In the genomic region with DNA sequence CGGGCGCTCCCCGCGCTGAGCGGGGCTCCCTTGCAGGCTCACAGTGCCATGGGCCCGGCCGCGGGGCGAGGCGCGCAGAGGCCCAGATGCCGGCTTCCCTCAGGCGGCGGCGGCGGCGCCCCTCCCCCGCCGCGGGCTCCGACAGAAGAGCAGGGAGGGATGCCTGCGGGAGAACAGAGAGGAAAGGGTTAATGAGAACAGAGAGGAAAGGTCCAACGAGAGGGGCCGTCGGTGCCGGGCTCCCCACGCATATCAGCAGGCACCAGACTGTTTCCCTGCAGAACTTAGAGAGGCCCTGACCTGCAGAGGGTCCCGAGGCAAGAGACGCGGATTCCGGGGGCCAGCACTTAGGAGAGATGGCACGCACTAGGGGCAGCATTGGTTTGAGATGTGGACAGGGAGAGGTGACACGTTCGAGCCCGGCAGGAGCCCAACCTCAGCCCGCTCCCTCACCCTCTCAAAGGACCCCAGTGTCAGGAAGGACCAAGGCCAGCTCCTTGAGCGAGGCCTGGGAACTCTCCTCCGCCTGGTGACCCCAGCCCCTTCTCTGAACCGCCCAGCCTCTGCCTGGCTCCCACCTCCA, we compare ENCODE assay signal across 13 cellular contexts. TPM values are rescaled to one million over a fixed set of nuclear protein-coding genes. Genes with fewer than 3 reads are reported as not detected.
A peak's percentile ranks its signal among the peaks of the same experiment; 100 is the strongest.
DNase-seq lines count a peak whose midpoint lies in the region; ATAC-seq and TF ChIP-seq lines count a peak whose summit lies in the region.
"Had no signal": no experiment of that assay in that cellular context is flagged by ENCODE, and none has a peak within 500 bp of the region (broad histone marks: within the 10 kb centered on the region; RNA-seq: fewer than 3 reads in every experiment).

No MANE protein-coding gene starts in this region.

- no peak for DNase-seq in activated naive CD4-positive, alpha-beta T cell treated with anti-CD3 and anti-CD28 coated beads for 36 hours
- DNase-seq in activated naive CD4-positive, alpha-beta T cell treated with anti-CD3 and anti-CD28 coated beads, Interleukin-2, amount 10 ng/mL, durations not matched to agents 7 days and 5 days: no peak
- DNase-seq in activated B cell treated with CpG ODN at 0.5 μM for 24 hours: no peak
- DNase-seq in immature natural killer cell: no peak
- DNase-seq in stomach: no peak
- DNase-seq in kidney tubule cell (ENCODE audit: low spot score): no peak
- no peak for DNase-seq in KG1 (lab: John Stamatoyannopoulos, UW)
- DNase-seq: NK-92 treated with Interleukin-12 subunit alpha and Interleukin-12 subunit beta, amount 100 ng/mL, for 24 hours; SJCRH30 had no signal

- peaks cover 26 to 100% (median 81%) of the 10 kb centered on the region in 3 donors for H3K27me3 ChIP-seq in stomach

- H3K27ac Mint-ChIP-seq in activated naive CD4-positive, alpha-beta T cell treated with anti-CD3 and anti-CD28 coated beads for 36 hours: no peak overlapping the region
- no peak overlapping the region for H3K27ac Mint-ChIP-seq in activated naive CD4-positive, alpha-beta T cell treated with anti-CD3 and anti-CD28 coated beads, Interleukin-2, amount 10 ng/mL, durations not matched to agents 7 days and 5 days
- H3K27ac Mint-ChIP-seq in activated B cell treated with CpG ODN at 0.5 μM for 24 hours: peak overlapping the region; percentile 24
- peak overlapping the region in 1 of 6 donors; percentile 42 for H3K27ac Mint-ChIP-seq in immature natural killer cell

- TF ChIP-seq POLR2A in stomach (IDR thresholded peaks at IDR 0.05): no peak

- no peak for TF ChIP-seq EP300 in stomach (IDR thresholded peaks at IDR 0.05)

- TF ChIP-seq CTCF in activated B cell treated with CpG ODN at 0.5 μM for 24 hours (IDR thresholded peaks at IDR 0.05) (no peak), stomach (IDR thresholded peaks at IDR 0.05) (no peak)

- peaks cover 21 to 37% (median 29%) of the 10 kb centered on the region in 4 donors for H3K4me1 ChIP-seq in stomach
- H3K4me1 ChIP-seq: lower lobe of right lung, SJCRH30 had no signal

- H3K27me3 Mint-ChIP-seq in activated naive CD4-positive, alpha-beta T cell treated with anti-CD3 and anti-CD28 coated beads for 36 hours (ENCODE audit: low read depth): peaks cover 63% of the 10 kb centered on the region
- H3K27me3 Mint-ChIP-seq in activated naive CD4-positive, alpha-beta T cell treated with anti-CD3 and anti-CD28 coated beads, Interleukin-2, amount 10 ng/mL, durations not matched to agents 7 days and 5 days: peaks cover 95% of the 10 kb centered on the region
- H3K27me3 Mint-ChIP-seq in activated B cell treated with CpG ODN at 0.5 μM for 24 hours (peaks cover 73% of the 10 kb centered on the region), immature natural killer cell (ENCODE audit: low read depth in 3 of 3) (peaks cover 17 to 36% (median 31%) of the 10 kb centered on the region in 3 donors)

- peak overlapping the region in 3 of 4 donors; percentile 5 to 31 (median 22) for H3K4me3 ChIP-seq in stomach
- H3K4me3 ChIP-seq: lower lobe of right lung, SJCRH30 had no signal

- no peaks in the 10 kb centered on the region for H3K36me3 ChIP-seq in stomach
- H3K36me3 ChIP-seq: lower lobe of right lung, SJCRH30, WERI-Rb-1 had no signal

- POLR2A ChIA-PET in activated B cell treated with CpG ODN at 0.5 μM for 24 hours (lab: Charles Lee): no interaction called here

- H3K9me3 ChIP-seq in stomach: no peaks in the 10 kb centered on the region
- H3K9me3 ChIP-seq: lower lobe of right lung, SJCRH30 had no signal

- no peaks in the 10 kb centered on the region for H3K36me3 Mint-ChIP-seq in activated naive CD4-positive, alpha-beta T cell treated with anti-CD3 and anti-CD28 coated beads for 36 hours (ENCODE audit: low read depth)
- H3K36me3 Mint-ChIP-seq in activated naive CD4-positive, alpha-beta T cell treated with anti-CD3 and anti-CD28 coated beads, Interleukin-2, amount 10 ng/mL, durations not matched to agents 7 days and 5 days: no peaks in the 10 kb centered on the region
- H3K36me3 Mint-ChIP-seq in activated B cell treated with CpG ODN at 0.5 μM for 24 hours (ENCODE audit: low read depth) (no peaks in the 10 kb centered on the region), immature natural killer cell (no peaks in the 10 kb centered on the region)

- H3K9me3 Mint-ChIP-seq in activated naive CD4-positive, alpha-beta T cell treated with anti-CD3 and anti-CD28 coated beads for 36 hours: no peaks in the 10 kb centered on the region
- no peaks in the 10 kb centered on the region for H3K9me3 Mint-ChIP-seq in activated naive CD4-positive, alpha-beta T cell treated with anti-CD3 and anti-CD28 coated beads, Interleukin-2, amount 10 ng/mL, durations not matched to agents 7 days and 5 days
- no peaks in the 10 kb centered on the region for H3K9me3 Mint-ChIP-seq in activated B cell treated with CpG ODN at 0.5 μM for 24 hours
- H3K9me3 Mint-ChIP-seq in immature natural killer cell: no peaks in the 10 kb centered on the region

- CTCF ChIA-PET in activated naive CD4-positive, alpha-beta T cell treated with anti-CD3 and anti-CD28 coated beads for 36 hours (lab: Charles Lee): no interaction called here
- CTCF ChIA-PET in activated naive CD4-positive, alpha-beta T cell treated with anti-CD3 and anti-CD28 coated beads, Interleukin-2, amount 10 ng/mL, durations not matched to agents 7 days and 5 days (lab: Charles Lee): interaction anchor here (0.8 to 1.8 kb wide), 2 partner anchors 10 to 15 kb away, joined by 3 to 5 read pairs; no protein-coding TSS in a partner anchor
- CTCF ChIA-PET in activated B cell treated with CpG ODN at 0.5 μM for 24 hours (lab: Charles Lee): no interaction called here

- peak overlapping the region; percentile 19 for H3K4me3 Mint-ChIP-seq in activated naive CD4-positive, alpha-beta T cell treated with anti-CD3 and anti-CD28 coated beads for 36 hours
- no peak overlapping the region for H3K4me3 Mint-ChIP-seq in activated naive CD4-positive, alpha-beta T cell treated with anti-CD3 and anti-CD28 coated beads, Interleukin-2, amount 10 ng/mL, durations not matched to agents 7 days and 5 days
- H3K4me3 Mint-ChIP-seq in activated B cell treated with CpG ODN at 0.5 μM for 24 hours (peak overlapping the region; percentile 35), immature natural killer cell (peak overlapping the region; percentile 51 to 73 (median 60))

- H3K4me1 Mint-ChIP-seq in activated naive CD4-positive, alpha-beta T cell treated with anti-CD3 and anti-CD28 coated beads for 36 hours (ENCODE audit: low read depth): peaks cover 14% of the 10 kb centered on the region
- H3K4me1 Mint-ChIP-seq in activated naive CD4-positive, alpha-beta T cell treated with anti-CD3 and anti-CD28 coated beads, Interleukin-2, amount 10 ng/mL, durations not matched to agents 7 days and 5 days: peaks cover 19% of the 10 kb centered on the region
- H3K4me1 Mint-ChIP-seq in activated B cell treated with CpG ODN at 0.5 μM for 24 hours (peaks cover 25% of the 10 kb centered on the region), immature natural killer cell (peaks cover 12 to 16% of the 10 kb centered on the region in 2 donors)

- no peak overlapping the region for H3K27ac ChIP-seq in stomach
- H3K27ac ChIP-seq: lower lobe of right lung, SJCRH30, WERI-Rb-1 had no signal

- intact Hi-C loops in activated naive CD4-positive, alpha-beta T cell treated with anti-CD3 and anti-CD28 coated beads for 36 hours (cut with micrococcal nuclease): no loop called here
- intact Hi-C loops in activated B cell treated with CpG ODN at 0.5 μM for 24 hours (cut with micrococcal nuclease): no loop called here
- intact Hi-C loops in stomach (cut with DNase I; ENCODE audit: low total_unique reads): no loop called here

- ATAC-seq in activated B cell treated with CpG ODN at 0.5 μM for 24 hours (ENCODE audit: low read depth) (no peak), HG03175 (IDR thresholded peaks at IDR 0.05; ENCODE audit: unreplicated experiment) (no peak)

- whole genome bisulfite sequencing in stomach, 5 donors: 5 to 13% (median 9%) methylated on average over 22 to 39 of the region's 39 CpGs

RNA-seq across cellular contexts. Expression of gene NRXN2, which starts 9.1 kb away (rescaled TPM):
- total RNA-seq in activated naive CD4-positive, alpha-beta T cell treated with anti-CD3 and anti-CD28 coated beads for 36 hours: under 1 TPM; 0.24 to 0.35 TPM
- total RNA-seq in activated B cell treated with CpG ODN at 0.5 μM for 24 hours (0.54 and 0.73 TPM in 2 replicates), stomach (10 to 100 TPM in 1 of 5 donors, under 1 TPM in 1, not detected in 3; 0.14 to 16.9 TPM)
- polyA plus RNA-seq in immature natural killer cell (1 to 10 TPM in 2 of 3 donors, under 1 TPM in 1; 0.44 to 3.6 (median 3.2) TPM), stomach (1 to 10 TPM in 1 of 3 donors, under 1 TPM in 1, not detected in 1; 0.93 to 1.4 TPM)

RNA-seq across cellular contexts. Expression of gene RASGRP2, which starts 30.1 kb away (rescaled TPM):
- total RNA-seq in activated naive CD4-positive, alpha-beta T cell treated with anti-CD3 and anti-CD28 coated beads for 36 hours: 1 to 10 TPM; 5.2 to 5.6 TPM
- total RNA-seq in activated B cell treated with CpG ODN at 0.5 μM for 24 hours (165 and 177 TPM in 2 replicates), stomach (10 to 100 TPM in 3 of 5 donors, 1 to 10 TPM in 2; 5.3 to 60.8 (median 13.4) TPM)
- polyA plus RNA-seq in immature natural killer cell (100 to 1,000 TPM; 142 to 165 (median 154) TPM), stomach (10 to 100 TPM in 1 of 3 donors, 1 to 10 TPM in 2; 7.2 to 20.6 (median 8.2) TPM)
- total RNA-seq: IMR-90 had no signal

RNA-seq across cellular contexts. Expression of gene PYGM, which starts 45.9 kb away (rescaled TPM):
- under 1 TPM; 0.64 to 0.89 TPM for total RNA-seq in activated naive CD4-positive, alpha-beta T cell treated with anti-CD3 and anti-CD28 coated beads for 36 hours
- total RNA-seq in activated B cell treated with CpG ODN at 0.5 μM for 24 hours (3.2 and 4.8 TPM in 2 replicates), stomach (1 to 10 TPM in 2 of 5 donors, under 1 TPM in 2, not detected in 1; 0.58 to 2.0 (median 1.4) TPM)
- polyA plus RNA-seq in immature natural killer cell (1 to 10 TPM in 1 of 3 donors, under 1 TPM in 1, not detected in 1; 0.63 to 1.1 TPM), stomach (1 to 10 TPM in 2 of 3 donors, under 1 TPM in 1; 0.37 to 3.5 (median 3.1) TPM)
